In the genomic region with DNA sequence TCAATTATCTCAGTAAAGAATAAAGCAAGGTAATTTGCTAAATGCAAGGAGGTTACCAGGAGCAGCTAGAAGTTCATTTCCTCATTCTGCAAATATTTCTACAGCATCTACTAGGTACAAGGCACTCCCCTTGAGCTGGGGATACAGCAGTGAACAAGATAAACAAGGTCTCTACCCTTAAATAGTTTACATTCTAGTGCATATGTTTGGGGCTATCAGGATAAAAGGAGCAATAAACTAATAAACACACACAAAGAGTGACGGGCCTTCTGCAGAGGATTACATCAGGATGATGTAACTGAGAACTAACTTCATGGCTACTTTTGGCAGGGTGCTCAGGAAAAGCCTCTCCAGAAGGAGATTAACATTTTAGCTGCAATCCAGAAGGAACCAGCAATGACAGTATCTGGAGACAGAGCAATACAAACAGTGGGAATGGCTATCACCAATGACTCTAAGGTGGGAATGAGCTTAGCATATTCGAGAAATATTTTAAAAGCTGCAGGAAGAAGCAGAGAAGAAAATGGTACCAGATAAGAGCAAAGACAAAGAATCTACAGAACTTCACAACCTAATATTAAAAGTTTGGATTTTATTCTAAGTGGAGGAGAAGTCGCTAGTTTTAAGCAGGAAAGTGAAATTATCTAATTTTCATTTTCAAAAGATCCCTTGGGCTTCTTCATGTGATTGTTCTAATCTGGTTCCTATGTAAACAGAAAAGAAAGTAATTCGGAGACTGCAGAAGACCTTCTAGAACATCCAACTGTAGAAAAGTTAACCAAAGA, we compare ENCODE assay signal across 1 cellular context.
TF ChIP-seq lines count a peak whose summit lies in the region.

No MANE protein-coding gene starts in this region.

TF ChIP-seq in endothelial cell of umbilical vein, 7 proteins besides CTCF, POLR2A, EP300 and RAD21 (continued from another document):
- TF ChIP-seq FOS (IDR thresholded peaks at IDR 0.05; ENCODE audit: borderline replicate concordance, insufficient read depth, low read length) (no peak), JUN (IDR thresholded peaks at IDR 0.05; ENCODE audit: borderline replicate concordance, insufficient read depth, insufficient read length, low read depth) (no peak), EZH2 (IDR thresholded peaks at IDR 0.05; ENCODE audit: borderline replicate concordance, low read depth, low read length, severe bottlenecking) (no peak)
- TF ChIP-seq, protein P1, sequence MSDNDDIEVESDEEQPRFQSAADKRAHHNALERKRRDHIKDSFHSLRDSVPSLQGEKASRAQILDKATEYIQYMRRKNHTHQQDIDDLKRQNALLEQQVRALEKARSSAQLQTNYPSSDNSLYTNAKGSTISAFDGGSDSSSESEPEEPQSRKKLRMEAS (IDR thresholded peaks at IDR 0.05; ENCODE audit: insufficient read depth, insufficient read length): no peak
TF ChIP-seq in endothelial cell of umbilical vein: peak in this region for 0.
